Comparison of ENCODE assay signal across 9 cellular contexts in the genomic region with DNA sequence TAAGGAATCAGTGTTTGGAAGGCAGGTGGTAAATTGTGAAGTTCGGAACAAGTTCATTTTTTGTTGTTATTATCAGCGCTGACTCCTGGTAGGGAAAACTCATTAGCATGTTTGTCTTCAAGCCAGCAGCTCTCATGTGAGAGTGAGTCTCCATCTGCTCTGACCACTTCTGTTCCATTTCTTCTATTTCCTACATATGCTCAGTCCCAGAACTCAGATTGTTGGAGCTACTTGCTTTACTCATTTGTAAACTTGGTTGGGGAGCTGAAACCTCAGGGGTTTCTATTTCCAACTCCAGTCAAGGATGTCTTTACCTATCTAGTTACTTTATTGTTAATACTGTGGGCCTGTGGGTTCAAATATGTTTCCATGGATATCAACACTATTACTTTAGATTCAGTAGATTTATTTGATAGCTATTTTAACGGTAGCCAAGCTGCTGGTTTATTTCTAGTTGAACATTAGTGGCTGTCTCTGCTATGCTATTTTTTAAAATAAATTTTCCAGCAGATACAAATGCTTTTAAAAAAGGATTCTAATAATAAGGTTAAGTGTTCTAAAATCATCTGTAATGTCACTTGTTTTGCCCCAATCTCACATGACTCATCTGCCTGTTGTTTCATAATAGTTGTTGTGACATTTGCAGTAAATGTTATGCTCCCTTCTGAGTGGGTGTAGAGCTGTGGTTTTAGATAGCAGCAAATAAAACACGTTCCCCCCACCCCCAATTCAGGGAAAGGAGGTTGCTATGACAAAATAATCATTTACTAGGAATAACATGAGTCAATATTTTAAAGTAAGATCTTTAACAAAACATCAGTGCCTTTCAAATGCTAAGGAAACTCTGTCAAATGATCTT.
DNase-seq lines count a peak whose midpoint lies in the region; ATAC-seq and TF ChIP-seq lines count a peak whose summit lies in the region.
"Had no signal": no experiment of that assay in that cellular context is flagged by ENCODE, and none has a peak within 500 bp of the region (broad histone marks: within the 10 kb centered on the region; RNA-seq: fewer than 3 reads in every experiment).

No MANE protein-coding gene starts in this region.

- DNase-seq in AG10803 (ENCODE audit: low read depth) (peak; percentile 86), LHCN-M2 (ENCODE audit: low read depth) (peak; percentile 83), brain microvascular endothelial cell (peak; percentile 67), mucosa of descending colon (no peak), COR-L47 (lab: John Stamatoyannopoulos, UW) (no peak), NCI-H1417 treated with DMSO at 0.1 percent for 48 hours (lab: John Stamatoyannopoulos, UW) (no peak), LoVo (ENCODE audit: low spot score) (no peak), NCI-H774 (lab: John Stamatoyannopoulos, UW) (no peak)

- no peaks in the 10 kb centered on the region for H3K27me3 ChIP-seq in brain microvascular endothelial cell (replicated peaks)

- H3K4me3 ChIP-seq in AG10803 (ENCODE audit: low read length) = no peak overlapping the region
- H3K4me3 ChIP-seq in brain microvascular endothelial cell (ENCODE audit: low read depth, low read length) = no peak overlapping the region
- no peak overlapping the region for H3K4me3 ChIP-seq in mucosa of descending colon

- no peaks in the 10 kb centered on the region for H3K9me3 ChIP-seq in mucosa of descending colon

- H3K36me3 ChIP-seq in brain microvascular endothelial cell (replicated peaks) (no peaks in the 10 kb centered on the region), mucosa of descending colon (ENCODE audit: low read depth) (no peaks in the 10 kb centered on the region)

- in situ Hi-C loops in brain microvascular endothelial cell (cut with HindIII; ENCODE audit: low pct_ligation_motif_present, low sequenced_read_pairs) = no loop called here

- TF ChIP-seq CTCF in AG10803 (conservative IDR thresholded peaks at IDR 0.05; ENCODE audit: low read length) (no peak), brain microvascular endothelial cell (IDR thresholded peaks at IDR 0.05; ENCODE audit: low read depth, low read length, missing control alignments) (no peak), mucosa of descending colon (IDR thresholded peaks at IDR 0.05) (no peak)

- peak; percentile 48 for ATAC-seq in mucosa of descending colon
- ATAC-seq: Panc1 had no signal

- no peaks in the 10 kb centered on the region for H3K4me1 ChIP-seq in mucosa of descending colon (ENCODE audit: low read depth)

- H3K27ac ChIP-seq in brain microvascular endothelial cell = no peak overlapping the region

- intact Hi-C loops in mucosa of descending colon (cut with DNase I, micrococcal nuclease) = no loop called here

Comparison
In these comparisons a context has a peak if more than half of its experiments do, and no peak if none do; other contexts are left out.
1. DNase-seq: peak in AG10803 (single experiment), LHCN-M2 (single experiment) and brain microvascular endothelial cell (single experiment); none in mucosa of descending colon (0 of 3), COR-L47 (single experiment), NCI-H1417 treated with DMSO at 0.1 percent for 48 hours (single experiment), LoVo (single experiment) and NCI-H774 (single experiment).